ENCODE assay signal across 11 cellular contexts in the genomic region with DNA sequence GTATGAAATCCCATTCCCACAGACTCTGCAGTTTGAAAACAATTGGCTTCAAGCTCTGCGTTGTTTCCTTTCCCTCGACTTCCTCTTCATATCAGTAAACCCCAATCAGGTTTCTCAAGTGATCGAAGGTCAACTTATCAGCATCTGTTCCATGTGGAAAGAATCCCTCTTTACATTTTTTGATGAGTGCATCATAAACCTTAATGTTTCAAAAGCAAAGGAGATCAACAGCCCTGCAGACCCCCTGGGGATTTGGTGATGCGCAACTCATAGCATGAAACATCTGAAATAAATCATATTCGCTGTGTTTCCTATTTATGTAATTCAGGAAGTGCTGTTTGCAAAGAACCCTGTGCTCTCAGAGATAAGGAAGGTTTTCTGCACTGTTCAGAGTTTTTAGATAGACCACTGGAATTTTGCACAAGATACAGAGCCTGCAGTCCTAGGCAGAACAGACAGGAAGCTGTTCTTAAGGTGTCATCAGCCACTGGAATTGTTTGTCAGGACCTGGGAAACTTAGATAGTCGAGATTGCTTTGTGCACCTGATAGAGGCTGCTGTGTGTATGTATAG.
DNase-seq lines count a peak whose midpoint lies in the region; ATAC-seq and TF ChIP-seq lines count a peak whose summit lies in the region.
"Had no signal": no experiment of that assay in that cellular context is flagged by ENCODE, and none has a peak within 500 bp of the region (broad histone marks: within the 10 kb centered on the region; RNA-seq: fewer than 3 reads in every experiment).

No MANE protein-coding gene starts in this region.

- H3K4me3 Mint-ChIP-seq in activated naive CD8-positive, alpha-beta T cell: peak overlapping the region; percentile 51
- H3K4me3 Mint-ChIP-seq in immature natural killer cell: peak overlapping the region in 1 of 5 donors; percentile 18
- H3K4me3 Mint-ChIP-seq in activated CD8-positive, alpha-beta memory T cell treated with anti-CD3 and anti-CD28 coated beads, Interleukin-2, amount 10 ng/mL, durations not matched to agents 7 days and 5 days: no peak overlapping the region

- ATAC-seq in right lobe of liver (peak; percentile 64 to 84 (median 80)), GM21390 (IDR thresholded peaks at IDR 0.05; ENCODE audit: unreplicated experiment) (no peak)
- no peak for ATAC-seq in activated CD8-positive, alpha-beta memory T cell treated with anti-CD3 and anti-CD28 coated beads, Interleukin-2, amount 10 ng/mL, durations not matched to agents 7 days and 5 days

- no peaks in the 10 kb centered on the region for H3K36me3 Mint-ChIP-seq in activated naive CD8-positive, alpha-beta T cell
- no peaks in the 10 kb centered on the region for H3K36me3 Mint-ChIP-seq in immature natural killer cell
- no peaks in the 10 kb centered on the region for H3K36me3 Mint-ChIP-seq in activated CD8-positive, alpha-beta memory T cell treated with anti-CD3 and anti-CD28 coated beads, Interleukin-2, amount 10 ng/mL, durations not matched to agents 7 days and 5 days

- H3K36me3 ChIP-seq in right lobe of liver: no peaks in the 10 kb centered on the region
- H3K36me3 ChIP-seq: prostate gland, WERI-Rb-1 had no signal

- 21% methylated on average over 6 of the region's 6 CpGs for WGBS in right lobe of liver (ENCODE audit: insufficient coverage, low coverage, low lambda C conversion rate, missing lambda C conversion rate)

- H3K27ac ChIP-seq in right lobe of liver: no peak overlapping the region
- H3K27ac ChIP-seq: prostate gland, WERI-Rb-1 had no signal

- no peak for TF ChIP-seq POLR2A in right lobe of liver (IDR thresholded peaks at IDR 0.05)

- H3K27me3 Mint-ChIP-seq in activated naive CD8-positive, alpha-beta T cell: no peaks in the 10 kb centered on the region
- H3K27me3 Mint-ChIP-seq in immature natural killer cell (ENCODE audit: low read depth in 3 of 3): no peaks in the 10 kb centered on the region
- no peaks in the 10 kb centered on the region for H3K27me3 Mint-ChIP-seq in activated CD8-positive, alpha-beta memory T cell treated with anti-CD3 and anti-CD28 coated beads, Interleukin-2, amount 10 ng/mL, durations not matched to agents 7 days and 5 days

- H3K4me1 Mint-ChIP-seq in activated naive CD8-positive, alpha-beta T cell (ENCODE audit: low read depth): peaks cover 39% of the 10 kb centered on the region
- peaks cover 0 to 8% of the 10 kb centered on the region in 2 donors for H3K4me1 Mint-ChIP-seq in immature natural killer cell
- H3K4me1 Mint-ChIP-seq in activated CD8-positive, alpha-beta memory T cell treated with anti-CD3 and anti-CD28 coated beads, Interleukin-2, amount 10 ng/mL, durations not matched to agents 7 days and 5 days: peaks cover 6% of the 10 kb centered on the region

- intact Hi-C loops in right lobe of liver (cut with DNase I): no loop called here

- H3K27ac Mint-ChIP-seq in activated naive CD8-positive, alpha-beta T cell: no peak overlapping the region
- H3K27ac Mint-ChIP-seq in immature natural killer cell: no peak overlapping the region
- no peak overlapping the region for H3K27ac Mint-ChIP-seq in activated CD8-positive, alpha-beta memory T cell treated with anti-CD3 and anti-CD28 coated beads, Interleukin-2, amount 10 ng/mL, durations not matched to agents 7 days and 5 days

- peaks cover 3% of the 10 kb centered on the region for H3K9me3 Mint-ChIP-seq in activated naive CD8-positive, alpha-beta T cell (ENCODE audit: low read depth)
- H3K9me3 Mint-ChIP-seq in immature natural killer cell: no peaks in the 10 kb centered on the region
- no peaks in the 10 kb centered on the region for H3K9me3 Mint-ChIP-seq in activated CD8-positive, alpha-beta memory T cell treated with anti-CD3 and anti-CD28 coated beads, Interleukin-2, amount 10 ng/mL, durations not matched to agents 7 days and 5 days (ENCODE audit: low read depth)

- H3K4me3 ChIP-seq in right lobe of liver: no peak overlapping the region
- H3K4me3 ChIP-seq: prostate gland had no signal

- H3K9me3 ChIP-seq in right lobe of liver: no peaks in the 10 kb centered on the region
- H3K9me3 ChIP-seq: prostate gland had no signal

- no peak for TF ChIP-seq CTCF in right lobe of liver (IDR thresholded peaks at IDR 0.05)

- CTCF ChIA-PET in activated CD8-positive, alpha-beta memory T cell treated with anti-CD3 and anti-CD28 coated beads, Interleukin-2, amount 10 ng/mL, durations not matched to agents 7 days and 5 days (lab: Charles Lee): no interaction called here

- H3K4me1 ChIP-seq in right lobe of liver: no peaks in the 10 kb centered on the region
- H3K4me1 ChIP-seq: prostate gland had no signal

- DNase-seq in AG20443 (ENCODE audit: low spot score) (peak; percentile 42), HuH-7 (ENCODE audit: low spot score) (peak; percentile 23), right lobe of liver (no peak), immature natural killer cell (no peak), SW 1271 (lab: John Stamatoyannopoulos, UW) (no peak)
- DNase-seq in activated CD8-positive, alpha-beta memory T cell treated with anti-CD3 and anti-CD28 coated beads, Interleukin-2, amount 10 ng/mL, durations not matched to agents 7 days and 5 days: no peak
- DNase-seq: aorta, WERI-Rb-1 had no signal

- H3K27me3 ChIP-seq in right lobe of liver: no peaks in the 10 kb centered on the region

Comparison
In these comparisons a context has a peak if more than half of its experiments do, and no peak if none do; other contexts are left out.
1. DNase-seq: peak in AG20443 (single experiment) and HuH-7 (single experiment); none in right lobe of liver (0 of 3), immature natural killer cell (0 of 3), SW 1271 (0 of 2) and activated CD8-positive, alpha-beta memory T cell treated with anti-CD3 and anti-CD28 coated beads, Interleukin-2, amount 10 ng/mL, durations not matched to agents 7 days and 5 days (single experiment).
2. ATAC-seq: peak in right lobe of liver (4 of 4); none in GM21390 (single experiment) and activated CD8-positive, alpha-beta memory T cell treated with anti-CD3 and anti-CD28 coated beads, Interleukin-2, amount 10 ng/mL, durations not matched to agents 7 days and 5 days (single experiment).